ENCODE assay signal across 18 cellular contexts in genomic region chr11:121892863-121893262, GRCh38.
DNase-seq lines count a peak whose midpoint lies in the region; ATAC-seq and TF ChIP-seq lines count a peak whose summit lies in the region.
"Had no signal": no experiment of that assay in that cellular context is flagged by ENCODE, and none has a peak within 500 bp of the region (broad histone marks: within the 10 kb centered on the region; RNA-seq: fewer than 3 reads in every experiment).

No MANE protein-coding gene starts in this region.

- no peaks in the 10 kb centered on the region for H3K36me3 ChIP-seq in PC-3 (ENCODE audit: low read depth, low read length)
- H3K36me3 ChIP-seq in CD8-positive, alpha-beta memory T cell (ENCODE audit: insufficient read depth, low read length): no peaks in the 10 kb centered on the region

- H3K4me3 ChIP-seq in PC-3 (ENCODE audit: low read length): no peak overlapping the region
- no peak overlapping the region for H3K4me3 ChIP-seq in CD8-positive, alpha-beta memory T cell (ENCODE audit: low read length)
- H3K4me3 ChIP-seq: coronary artery, lung, skin epidermis had no signal

- H3K9ac ChIP-seq in PC-3 (ENCODE audit: low read length): no peak overlapping the region

- no peak overlapping the region for H3K4me2 ChIP-seq in PC-3 (ENCODE audit: low read length)

- H3F3A ChIP-seq in PC-3 (ENCODE audit: low read length, unreplicated experiment): peaks cover 8% of the 10 kb centered on the region

- no peak overlapping the region for H3K27ac Mint-ChIP-seq in CD8-positive, alpha-beta memory T cell
- H3K27ac Mint-ChIP-seq: activated CD4-positive, alpha-beta T cell treated with anti-CD3 and anti-CD28 coated beads for 36 hours; naive B cell had no signal

- H3K4me3 Mint-ChIP-seq in CD8-positive, alpha-beta memory T cell: no peak overlapping the region
- H3K4me3 Mint-ChIP-seq: activated CD4-positive, alpha-beta T cell treated with anti-CD3 and anti-CD28 coated beads for 36 hours; naive B cell had no signal

- H4K20me1 ChIP-seq in PC-3 (ENCODE audit: low read length): no peaks in the 10 kb centered on the region

- DNase-seq in ELF-1 (ENCODE audit: low read depth, low spot score) (peak; percentile 15), PC-3 (peak; percentile 34), dermis blood vessel endothelial cell (peak; percentile 8), kidney tubule cell (ENCODE audit: low spot score) (peak; percentile 31), activated gamma-delta T cell treated with Interleukin-2 at 50 U/mL for 16 hours (no peak), NCI-H82 treated with DMSO at 0.1 percent for 48 hours (lab: John Stamatoyannopoulos, UW; ENCODE audit: unreplicated experiment) (no peak), left ventricle myocardium superior (no peak)
- DNase-seq in CD8-positive, alpha-beta memory T cell: no peak
- DNase-seq: activated CD4-positive, alpha-beta T cell treated with anti-CD3 and anti-CD28 coated beads for 36 hours; activated effector memory CD4-positive, alpha-beta T cell treated with Interleukin-2 at 50 U/mL for 16 hours; naive B cell; NCI-H2171 treated with DMSO at 0.1 percent for 48 hours; posterior cingulate gyrus; stimulated activated CD4-positive, alpha-beta T cell treated with anti-CD3 and anti-CD28 coated beads, Interleukin-4, amount 100 ng/mL, for 4 hours; SW 1271 had no signal

- no peak overlapping the region for H3K27ac ChIP-seq in PC-3 (ENCODE audit: low read length)
- H3K27ac ChIP-seq in CD8-positive, alpha-beta memory T cell (ENCODE audit: low read depth, low read length): no peak overlapping the region

- H3K27me3 ChIP-seq in PC-3 (ENCODE audit: low read length): no peaks in the 10 kb centered on the region
- no peaks in the 10 kb centered on the region for H3K27me3 ChIP-seq in CD8-positive, alpha-beta memory T cell (ENCODE audit: insufficient read depth, low read length, poor library complexity, severe bottlenecking)

- H3K79me2 ChIP-seq in PC-3 (ENCODE audit: low read length): no peaks in the 10 kb centered on the region

- H2AFZ ChIP-seq in PC-3 (ENCODE audit: low read length): no peak overlapping the region

- BruUV-seq in PC-3 (replicated peaks; lab: Mats Ljungman, UMichigan): no TSS peak

- peaks cover 61% of the 10 kb centered on the region for H3K4me1 ChIP-seq in PC-3 (ENCODE audit: insufficient read depth, low read length)
- H3K4me1 ChIP-seq in CD8-positive, alpha-beta memory T cell (ENCODE audit: insufficient read depth, low read length): no peaks in the 10 kb centered on the region

- H3K9me2 ChIP-seq in PC-3 (replicated peaks; ENCODE audit: low read length): no peaks in the 10 kb centered on the region

- no peaks in the 10 kb centered on the region for H3K36me3 Mint-ChIP-seq in CD8-positive, alpha-beta memory T cell
- H3K36me3 Mint-ChIP-seq: naive B cell had no signal

- ATAC-seq in PC-3 (no peak), left ventricle myocardium superior (no peak)
- ATAC-seq: activated CD4-positive, alpha-beta T cell treated with anti-CD3 and anti-CD28 coated beads for 36 hours had no signal

- POLR2A ChIA-PET in PC-3 (lab: Charles Lee; ENCODE audit: unreplicated experiment): no interaction called here
- POLR2A ChIA-PET in CD8-positive, alpha-beta memory T cell (lab: Charles Lee): no interaction called here

- peaks cover 0 to 3% of the 10 kb centered on the region in 2 donors for H3K27me3 Mint-ChIP-seq in CD8-positive, alpha-beta memory T cell

- H3K9me3 Mint-ChIP-seq in CD8-positive, alpha-beta memory T cell: peaks cover 0 to 3% (median 0%) of the 10 kb centered on the region in 5 donors

- CTCF ChIA-PET in PC-3 (lab: Charles Lee): no interaction called here
- CTCF ChIA-PET in CD8-positive, alpha-beta memory T cell (lab: Charles Lee): interaction anchor here (0.6 kb wide), 1 partner anchor 45 kb away, joined by 3 read pairs; no protein-coding TSS in a partner anchor

- TF ChIP-seq CTCF in PC-3 (conservative IDR thresholded peaks at IDR 0.05; ENCODE audit: low read depth, low read length): no peak

- intact Hi-C loops in PC-3 (cut with micrococcal nuclease) (loop anchor here (10.0 kb wide), 2 partner anchors 202 to 238 kb away; no protein-coding TSS in a partner anchor), left ventricle myocardium superior (cut with micrococcal nuclease) (no loop called here)

- H3K4me1 Mint-ChIP-seq in CD8-positive, alpha-beta memory T cell: no peaks in the 10 kb centered on the region
- H3K4me1 Mint-ChIP-seq: activated CD4-positive, alpha-beta T cell treated with anti-CD3 and anti-CD28 coated beads for 36 hours; naive B cell had no signal

- no peaks in the 10 kb centered on the region for H3K9me3 ChIP-seq in PC-3 (ENCODE audit: low read length)
- no peaks in the 10 kb centered on the region for H3K9me3 ChIP-seq in CD8-positive, alpha-beta memory T cell (ENCODE audit: low read length)

Comparison
In these comparisons a context has a peak if more than half of its experiments do, and no peak if none do; other contexts are left out.
1. DNase-seq: peak in ELF-1 (single experiment), PC-3 (single experiment), dermis blood vessel endothelial cell (single experiment) and kidney tubule cell (single experiment); none in activated gamma-delta T cell treated with Interleukin-2 at 50 U/mL for 16 hours (single experiment), NCI-H82 treated with DMSO at 0.1 percent for 48 hours (single experiment), left ventricle myocardium superior (single experiment) and CD8-positive, alpha-beta memory T cell (0 of 5).